15 cellular contexts compared by ENCODE assay signal in the genomic region with DNA sequence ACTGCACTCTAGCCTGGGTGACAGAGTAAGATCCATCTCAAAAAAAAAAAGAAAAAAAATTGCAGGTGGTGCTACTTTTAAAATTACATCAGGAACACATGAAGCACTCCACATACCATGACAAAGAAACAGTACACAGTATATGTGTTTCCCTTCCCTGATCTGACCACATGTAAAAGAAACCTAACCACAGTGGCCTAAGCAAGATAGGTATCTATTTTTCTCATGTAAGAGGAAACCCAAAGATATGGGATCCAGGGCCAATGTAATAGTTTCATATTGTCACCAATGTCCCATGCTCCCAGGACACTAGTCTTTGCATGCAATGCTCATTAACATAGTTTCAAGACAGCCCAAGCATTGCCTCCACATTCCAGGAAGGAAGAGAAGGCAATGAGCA.
A peak's percentile ranks its signal among the peaks of the same experiment; 100 is the strongest.
DNase-seq lines count a peak whose midpoint lies in the region; ATAC-seq, FAIRE-seq and TF ChIP-seq lines count a peak whose summit lies in the region.
"Had no signal": no experiment of that assay in that cellular context is flagged by ENCODE, and none has a peak within 500 bp of the region (broad histone marks: within the 10 kb centered on the region; RNA-seq: fewer than 3 reads in every experiment).

No MANE protein-coding gene starts in this region.

- H3K4me1 ChIP-seq in ascending aorta, result peaks cover 5 to 10% of the 10 kb centered on the region in 2 donors
- H3K4me1 ChIP-seq: adrenal gland, esophagus squamous epithelium had no signal

- CTCF ChIA-PET in T-cell (lab: Charles Lee), result no interaction called here

- ATAC-seq in GM19043 (IDR thresholded peaks at IDR 0.05; ENCODE audit: low read depth, unreplicated experiment) (peak; percentile 58), HG03159 (IDR thresholded peaks at IDR 0.05; ENCODE audit: unreplicated experiment) (peak; percentile 38), T-cell (replicated peaks in 1 of 4) (no peak)

- H3K9me3 ChIP-seq in ascending aorta, result no peaks in the 10 kb centered on the region
- H3K9me3 ChIP-seq: adrenal gland, esophagus squamous epithelium, left ventricle myocardium inferior had no signal

- no peak overlapping the region for H3K4me3 Mint-ChIP-seq in activated T-helper 1 cell treated with anti-CD3 and anti-CD28 coated beads, Interleukin-12 subunit alpha, Interleukin-12 subunit beta, Interleukin-2, Interleukin-4 antibody, amounts not matched to agents 30 ng/mL and 10 ng/mL and 1 ng/mL, durations not matched to agents 14 hours and 24 hours and 36 hours
- H3K4me3 Mint-ChIP-seq in T-cell, result no peak overlapping the region
- H3K4me3 Mint-ChIP-seq: naive thymus-derived CD8-positive, alpha-beta T cell; type B pancreatic cell had no signal

- H3K36me3 ChIP-seq in ascending aorta, result no peaks in the 10 kb centered on the region
- H3K36me3 ChIP-seq: adrenal gland, left ventricle myocardium inferior had no signal

- intact Hi-C loops in activated T-helper 1 cell treated with anti-CD3 and anti-CD28 coated beads, Interleukin-12 subunit alpha, Interleukin-12 subunit beta, Interleukin-2, Interleukin-4 antibody, amounts not matched to agents 30 ng/mL and 10 ng/mL and 1 ng/mL, durations not matched to agents 14 hours and 24 hours and 36 hours (cut with micrococcal nuclease), result no loop called here
- intact Hi-C loops in ascending aorta (cut with DNase I), result no loop called here

- H3K9me3 Mint-ChIP-seq in activated T-helper 1 cell treated with anti-CD3 and anti-CD28 coated beads, Interleukin-12 subunit alpha, Interleukin-12 subunit beta, Interleukin-2, Interleukin-4 antibody, amounts not matched to agents 30 ng/mL and 10 ng/mL and 1 ng/mL, durations not matched to agents 14 hours and 24 hours and 36 hours, result no peaks in the 10 kb centered on the region
- no peaks in the 10 kb centered on the region for H3K9me3 Mint-ChIP-seq in T-cell
- H3K9me3 Mint-ChIP-seq: naive thymus-derived CD8-positive, alpha-beta T cell; type B pancreatic cell had no signal

- peaks cover 19% of the 10 kb centered on the region for H3K36me3 Mint-ChIP-seq in activated T-helper 1 cell treated with anti-CD3 and anti-CD28 coated beads, Interleukin-12 subunit alpha, Interleukin-12 subunit beta, Interleukin-2, Interleukin-4 antibody, amounts not matched to agents 30 ng/mL and 10 ng/mL and 1 ng/mL, durations not matched to agents 14 hours and 24 hours and 36 hours (ENCODE audit: low read depth)
- H3K36me3 Mint-ChIP-seq in T-cell, result peaks cover 52% of the 10 kb centered on the region

- no peak overlapping the region for H3K27ac ChIP-seq in ascending aorta
- H3K27ac ChIP-seq: adrenal gland, esophagus squamous epithelium, left ventricle myocardium inferior had no signal

- H3K4me3 ChIP-seq in ascending aorta, result no peak overlapping the region
- H3K4me3 ChIP-seq: adrenal gland, esophagus squamous epithelium, left ventricle myocardium inferior had no signal

- POLR2A ChIA-PET in T-cell (lab: Charles Lee), result no interaction called here

- no peak for DNase-seq in D721Med (ENCODE audit: insufficient read length, low spot score)
- no peak for DNase-seq in activated T-helper 1 cell treated with anti-CD3 and anti-CD28 coated beads, Interleukin-12 subunit alpha, Interleukin-12 subunit beta, Interleukin-2, Interleukin-4 antibody, amounts not matched to agents 30 ng/mL and 10 ng/mL and 1 ng/mL, durations not matched to agents 14 hours and 24 hours and 36 hours (ENCODE audit: low spot score)
- no peak for DNase-seq in ascending aorta (ENCODE audit: low spot score in 2 of 2)
- no peak for DNase-seq in stimulated activated CD4-positive, alpha-beta T cell treated with anti-CD3 and anti-CD28 coated beads, Interleukin-12 subunit alpha, Interleukin-12 subunit beta, amount 100 ng/mL, for 4 hours
- no peak for DNase-seq in stimulated activated CD4-positive, alpha-beta T cell treated with anti-CD3 and anti-CD28 coated beads, Interleukin-15, amount 100 ng/mL, for 24 hours
- DNase-seq in T-cell, result no peak
- DNase-seq: adrenal gland; esophagus squamous epithelium; left ventricle myocardium inferior; naive thymus-derived CD8-positive, alpha-beta T cell; NCI-H2171 had no signal

- no peaks in the 10 kb centered on the region for H3K27me3 ChIP-seq in ascending aorta
- H3K27me3 ChIP-seq: adrenal gland, esophagus squamous epithelium had no signal

- no peaks in the 10 kb centered on the region for H3K27me3 Mint-ChIP-seq in activated T-helper 1 cell treated with anti-CD3 and anti-CD28 coated beads, Interleukin-12 subunit alpha, Interleukin-12 subunit beta, Interleukin-2, Interleukin-4 antibody, amounts not matched to agents 30 ng/mL and 10 ng/mL and 1 ng/mL, durations not matched to agents 14 hours and 24 hours and 36 hours (ENCODE audit: insufficient read depth)
- H3K27me3 Mint-ChIP-seq in T-cell, result no peaks in the 10 kb centered on the region
- H3K27me3 Mint-ChIP-seq: naive thymus-derived CD8-positive, alpha-beta T cell; type B pancreatic cell had no signal

- peak overlapping the region; percentile 61 for H3K27ac Mint-ChIP-seq in activated T-helper 1 cell treated with anti-CD3 and anti-CD28 coated beads, Interleukin-12 subunit alpha, Interleukin-12 subunit beta, Interleukin-2, Interleukin-4 antibody, amounts not matched to agents 30 ng/mL and 10 ng/mL and 1 ng/mL, durations not matched to agents 14 hours and 24 hours and 36 hours
- no peak overlapping the region for H3K27ac Mint-ChIP-seq in T-cell
- H3K27ac Mint-ChIP-seq: type B pancreatic cell had no signal

- no peak for TF ChIP-seq CTCF in D721Med (IDR thresholded peaks at IDR 0.05; ENCODE audit: insufficient read depth, missing control alignments)
- no peak for TF ChIP-seq CTCF in ascending aorta (IDR thresholded peaks at IDR 0.05)

- peak; percentile 51 for FAIRE-seq in D721Med (lab: Jason Lieb, UNC)
- FAIRE-seq: colon had no signal

- H3K4me1 Mint-ChIP-seq in activated T-helper 1 cell treated with anti-CD3 and anti-CD28 coated beads, Interleukin-12 subunit alpha, Interleukin-12 subunit beta, Interleukin-2, Interleukin-4 antibody, amounts not matched to agents 30 ng/mL and 10 ng/mL and 1 ng/mL, durations not matched to agents 14 hours and 24 hours and 36 hours (ENCODE audit: low read depth), result peaks cover 16% of the 10 kb centered on the region
- peaks cover 17 to 29% (median 24%) of the 10 kb centered on the region in 3 donors for H3K4me1 Mint-ChIP-seq in T-cell

Comparison
In these comparisons a context has a peak if more than half of its experiments do, and no peak if none do; other contexts are left out.
1. ATAC-seq: peak in GM19043 (single experiment) and HG03159 (single experiment); none in T-cell (0 of 4).